ENCODE assay signal across 5 cellular contexts in the genomic region with DNA sequence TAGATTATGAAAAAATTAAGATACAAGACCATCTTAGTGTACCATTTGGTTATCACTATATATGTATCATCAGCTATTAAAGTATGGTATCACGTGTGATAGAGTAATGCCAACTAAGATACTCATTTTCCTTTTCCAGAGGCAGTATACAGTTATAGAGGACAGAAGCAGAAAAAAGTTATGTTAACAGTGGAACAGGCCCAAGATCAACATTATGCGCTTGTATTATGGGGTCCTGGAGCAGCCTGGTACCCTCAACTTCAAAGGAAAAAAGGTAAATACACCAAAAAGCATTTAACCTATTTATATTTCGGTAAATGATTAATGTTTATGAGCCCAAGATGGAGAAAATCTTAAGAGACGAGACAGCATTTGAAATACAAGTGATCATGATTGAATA. TPM values are rescaled to one million over a fixed set of nuclear protein-coding genes. Genes with fewer than 3 reads are reported as not detected.
"Had no signal": no experiment of that assay in that cellular context is flagged by ENCODE, and none has a peak within 500 bp of the region (broad histone marks: within the 10 kb centered on the region; RNA-seq: fewer than 3 reads in every experiment).

No MANE protein-coding gene starts in this region.

RNA-seq across cellular contexts. Expression of gene SYT15B, which starts 52.9 kb away (rescaled TPM):
- total RNA-seq: hepatocyte, mammary epithelial cell, myocyte had no signal
- polyA plus RNA-seq: immature natural killer cell, keratinocyte had no signal
